1 cellular context compared by ENCODE assay signal in the genomic region with DNA sequence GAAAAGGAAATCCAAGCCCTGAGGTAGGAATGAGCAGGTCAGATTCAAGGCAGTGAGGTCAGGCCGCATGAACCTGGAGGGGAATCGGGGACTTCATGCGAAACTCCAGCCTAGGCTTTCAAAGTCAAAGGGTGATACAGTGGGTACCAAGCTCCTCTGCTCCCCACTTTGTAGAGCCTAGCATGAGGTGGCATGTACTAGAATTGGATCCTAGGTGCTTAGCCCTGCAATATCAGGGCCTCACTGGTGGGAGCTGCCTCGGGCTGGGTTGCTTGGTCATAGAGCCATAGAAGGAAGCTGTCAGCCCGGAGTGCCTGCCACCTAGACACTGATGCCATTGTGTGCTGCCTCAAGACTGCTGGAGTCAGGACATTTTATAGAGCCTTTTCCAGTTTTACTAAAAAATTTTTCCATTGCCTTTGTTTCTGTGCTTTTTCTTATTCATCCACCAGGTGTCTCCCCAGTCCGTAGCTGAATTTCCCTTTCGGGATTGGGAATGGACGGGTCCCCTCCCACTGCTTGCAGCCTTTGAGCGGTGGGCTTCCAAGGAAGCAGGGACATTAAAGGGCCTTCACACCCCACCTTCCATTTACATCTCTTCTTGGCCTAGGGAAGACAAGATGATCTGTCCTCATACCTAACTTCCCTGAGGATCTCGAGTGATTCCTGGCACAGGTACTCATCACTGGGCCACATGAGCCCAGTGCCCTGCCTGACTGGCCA.
TF ChIP-seq lines count a peak whose summit lies in the region.

No MANE protein-coding gene starts in this region.

TF ChIP-seq in K562, 482 proteins besides CTCF, POLR2A, EP300 and RAD21:
- TF ChIP-seq ZNF507 (tag; conservative IDR thresholded peaks at IDR 0.05) (no peak), KLF6 (CRISPR knock-in tag; IDR thresholded peaks at IDR 0.05; ENCODE audit: borderline replicate concordance) (no peak), MAFF (IDR thresholded peaks at IDR 0.05; ENCODE audit: low read length) (no peak), ZFP36 (IDR thresholded peaks at IDR 0.05; ENCODE audit: low read depth, low read length, partially characterized antibody) (no peak), ZNF766 (CRISPR knock-in tag; conservative IDR thresholded peaks at IDR 0.05) (no peak), BACH1 (tag; IDR thresholded peaks at IDR 0.05) (no peak), RBFOX2 (IDR thresholded peaks at IDR 0.05; ENCODE audit: low read depth, low read length) (0 out of 2 replicates have a peak, but pooled peaks have one; percentile 24), NUFIP1 (IDR thresholded peaks at IDR 0.05; ENCODE audit: partially characterized antibody) (no peak), ARID2 (IDR thresholded peaks at IDR 0.05) (0 out of 2 replicates have a peak, but pooled peaks have one; percentile 25), BCL6 (CRISPR knock-in tag; IDR thresholded peaks at IDR 0.05) (no peak)
